Comparison of ENCODE assay signal across 15 cellular contexts in genomic region chr1:151313501-151313900, GRCh38. TPM values are rescaled to one million over a fixed set of nuclear protein-coding genes. Genes with fewer than 3 reads are reported as not detected.
DNase-seq lines count a peak whose midpoint lies in the region; ATAC-seq, FAIRE-seq and TF ChIP-seq lines count a peak whose summit lies in the region.
"Had no signal": no experiment of that assay in that cellular context is flagged by ENCODE, and none has a peak within 500 bp of the region (broad histone marks: within the 10 kb centered on the region; RNA-seq: fewer than 3 reads in every experiment).

No MANE protein-coding gene starts in this region.

- H3K27ac ChIP-seq in breast epithelium (peak overlapping the region; percentile 80 to 86), layer of hippocampus (ENCODE audit: low read depth, low read length) (peak overlapping the region; percentile 84), thoracic aorta (peak overlapping the region; percentile 21 to 71), aorta (ENCODE audit: low read depth in 1 of 2, low read length in 2 of 2) (no peak overlapping the region)

- TF ChIP-seq CTCF in breast epithelium (IDR thresholded peaks at IDR 0.05) = no peak
- no peak for TF ChIP-seq CTCF in thoracic aorta (IDR thresholded peaks at IDR 0.05)

- H3K4me3 Mint-ChIP-seq in activated CD4-positive, alpha-beta memory T cell treated with anti-CD3 and anti-CD28 coated beads for 36 hours = no peak overlapping the region
- H3K4me3 Mint-ChIP-seq in activated CD4-positive, alpha-beta memory T cell treated with anti-CD3 and anti-CD28 coated beads, Interleukin-2, amount 10 ng/mL, durations not matched to agents 7 days and 5 days = no peak overlapping the region
- H3K4me3 Mint-ChIP-seq: activated CD8-positive, alpha-beta memory T cell treated with anti-CD3 and anti-CD28 coated beads, Interleukin-2, amount 10 ng/mL, durations not matched to agents 7 days and 5 days; stimulated activated naive B cell treated with anti-CD40 and anti-IgM and Interleukin-4, amounts not matched to agents 10 μg/mL and 1 μg/mL and 100 μg/mL, for 72 hours had no signal

- H3K27me3 ChIP-seq in breast epithelium (no peaks in the 10 kb centered on the region), layer of hippocampus (ENCODE audit: control insufficient read depth, insufficient read depth, low read length) (no peaks in the 10 kb centered on the region), thoracic aorta (replicated peaks; ENCODE audit: insufficient read depth) (no peaks in the 10 kb centered on the region), aorta (ENCODE audit: control insufficient read depth in 1 of 2, insufficient read depth in 2 of 2, low read length in 1 of 2) (no peaks in the 10 kb centered on the region)
- H3K27me3 ChIP-seq: body of pancreas had no signal

- DNase-seq in activated CD4-positive, alpha-beta memory T cell treated with anti-CD3 and anti-CD28 coated beads for 36 hours = no peak
- DNase-seq in activated CD4-positive, alpha-beta memory T cell treated with anti-CD3 and anti-CD28 coated beads, Interleukin-2, amount 10 ng/mL, durations not matched to agents 7 days and 5 days = no peak
- DNase-seq in breast epithelium (ENCODE audit: low spot score in 2 of 2) (no peak), thoracic aorta (ENCODE audit: low spot score) (no peak), aorta (no peak), GM12892 (ENCODE audit: insufficient read length) (no peak), HUDEP-2 (lab: John Stamatoyannopoulos, UW; ENCODE audit: unreplicated experiment in 76 of 76) (no peak)
- DNase-seq: activated CD8-positive, alpha-beta memory T cell treated with anti-CD3 and anti-CD28 coated beads, Interleukin-2, amount 10 ng/mL, durations not matched to agents 7 days and 5 days; DMS153; NCI-H1930; stimulated activated CD4-positive, alpha-beta T cell treated with anti-CD3 and anti-CD28 coated beads, Interleukin-2, amount 100 ng/mL, for 24 hours; stimulated activated naive B cell treated with anti-CD40 and anti-IgM and Interleukin-4, amounts not matched to agents 10 μg/mL and 1 μg/mL and 100 μg/mL, for 72 hours had no signal

- no peak for ATAC-seq in thoracic aorta (ENCODE audit: insufficient number of reproducible peaks, low FRiP score, low read depth)
- ATAC-seq in aorta (ENCODE audit: low FRiP score) = no peak
- ATAC-seq: activated CD8-positive, alpha-beta memory T cell treated with anti-CD3 and anti-CD28 coated beads, Interleukin-2, amount 10 ng/mL, durations not matched to agents 7 days and 5 days; stimulated activated naive B cell treated with anti-CD40 and anti-IgM and Interleukin-4, amounts not matched to agents 10 μg/mL and 1 μg/mL and 100 μg/mL, for 72 hours had no signal

- 10 to 17% methylated on average over 2 of the region's 2 CpGs for WGBS in aorta, 2 donors

- H3K9me3 Mint-ChIP-seq in activated CD4-positive, alpha-beta memory T cell treated with anti-CD3 and anti-CD28 coated beads for 36 hours = no peaks in the 10 kb centered on the region
- no peaks in the 10 kb centered on the region for H3K9me3 Mint-ChIP-seq in activated CD4-positive, alpha-beta memory T cell treated with anti-CD3 and anti-CD28 coated beads, Interleukin-2, amount 10 ng/mL, durations not matched to agents 7 days and 5 days
- H3K9me3 Mint-ChIP-seq: stimulated activated naive B cell treated with anti-CD40 and anti-IgM and Interleukin-4, amounts not matched to agents 10 μg/mL and 1 μg/mL and 100 μg/mL, for 72 hours had no signal

- no peak overlapping the region for H3K4me3 ChIP-seq in breast epithelium
- no peak overlapping the region for H3K4me3 ChIP-seq in thoracic aorta
- no peak overlapping the region for H3K4me3 ChIP-seq in aorta (ENCODE audit: low read length in 2 of 2)
- H3K4me3 ChIP-seq: body of pancreas had no signal

- no peaks in the 10 kb centered on the region for H3K9me3 ChIP-seq in breast epithelium
- no peaks in the 10 kb centered on the region for H3K9me3 ChIP-seq in thoracic aorta
- H3K9me3 ChIP-seq in aorta (ENCODE audit: control insufficient read depth, low read length) = no peaks in the 10 kb centered on the region
- H3K9me3 ChIP-seq: body of pancreas had no signal

- no peaks in the 10 kb centered on the region for H3K27me3 Mint-ChIP-seq in activated CD4-positive, alpha-beta memory T cell treated with anti-CD3 and anti-CD28 coated beads for 36 hours
- H3K27me3 Mint-ChIP-seq in activated CD4-positive, alpha-beta memory T cell treated with anti-CD3 and anti-CD28 coated beads, Interleukin-2, amount 10 ng/mL, durations not matched to agents 7 days and 5 days = no peaks in the 10 kb centered on the region
- H3K27me3 Mint-ChIP-seq: activated CD8-positive, alpha-beta memory T cell treated with anti-CD3 and anti-CD28 coated beads, Interleukin-2, amount 10 ng/mL, durations not matched to agents 7 days and 5 days; stimulated activated naive B cell treated with anti-CD40 and anti-IgM and Interleukin-4, amounts not matched to agents 10 μg/mL and 1 μg/mL and 100 μg/mL, for 72 hours had no signal

- H3K36me3 ChIP-seq in breast epithelium (no peaks in the 10 kb centered on the region), thoracic aorta (peaks cover 28% of the 10 kb centered on the region), aorta (ENCODE audit: control insufficient read depth in 1 of 2, insufficient read depth in 2 of 2, low read length in 1 of 2) (peaks cover 2 to 11% of the 10 kb centered on the region in 2 donors)

- CTCF ChIA-PET in activated CD4-positive, alpha-beta memory T cell treated with anti-CD3 and anti-CD28 coated beads for 36 hours (lab: Charles Lee) = interaction anchor here (0.9 to 6.2 kb wide), 3 partner anchors 12 to 29 kb away, joined by 3 to 88 read pairs (median 58); no protein-coding TSS in a partner anchor
- CTCF ChIA-PET in activated CD4-positive, alpha-beta memory T cell treated with anti-CD3 and anti-CD28 coated beads, Interleukin-2, amount 10 ng/mL, durations not matched to agents 7 days and 5 days (lab: Charles Lee) = interaction anchor here (3.8 to 5.2 kb wide), 3 partner anchors 12 to 27 kb away, joined by 25 to 46 read pairs (median 37); partner anchors contain the start of gene PI4KB

- POLR2A ChIA-PET in activated CD4-positive, alpha-beta memory T cell treated with anti-CD3 and anti-CD28 coated beads for 36 hours (lab: Charles Lee) = interaction anchor here (0.8 to 1.4 kb wide), 3 partner anchors 13 to 114 kb away, joined by 3 to 4 read pairs (median 3); partner anchors contain the start of gene PI4KB
- POLR2A ChIA-PET in activated CD4-positive, alpha-beta memory T cell treated with anti-CD3 and anti-CD28 coated beads, Interleukin-2, amount 10 ng/mL, durations not matched to agents 7 days and 5 days (lab: Charles Lee) = interaction anchor here (3.8 to 8.1 kb wide), 3 partner anchors 12 to 20 kb away, joined by 18 to 71 read pairs (median 18); partner anchors contain the start of gene PI4KB

- peak overlapping the region; percentile 97 for H3K27ac Mint-ChIP-seq in activated CD4-positive, alpha-beta memory T cell treated with anti-CD3 and anti-CD28 coated beads for 36 hours
- no peak overlapping the region for H3K27ac Mint-ChIP-seq in activated CD4-positive, alpha-beta memory T cell treated with anti-CD3 and anti-CD28 coated beads, Interleukin-2, amount 10 ng/mL, durations not matched to agents 7 days and 5 days

- intact Hi-C loops in activated CD4-positive, alpha-beta memory T cell treated with anti-CD3 and anti-CD28 coated beads for 36 hours (cut with micrococcal nuclease) = no loop called here
- intact Hi-C loops in breast epithelium (cut with DNase I; ENCODE audit: low total_unique reads) = no loop called here
- intact Hi-C loops in aorta (cut with DNase I) = no loop called here

- H3K4me1 Mint-ChIP-seq in activated CD4-positive, alpha-beta memory T cell treated with anti-CD3 and anti-CD28 coated beads for 36 hours (ENCODE audit: low read depth) = peaks cover 41% of the 10 kb centered on the region
- H3K4me1 Mint-ChIP-seq in activated CD4-positive, alpha-beta memory T cell treated with anti-CD3 and anti-CD28 coated beads, Interleukin-2, amount 10 ng/mL, durations not matched to agents 7 days and 5 days = peaks cover 23% of the 10 kb centered on the region

- no peak for FAIRE-seq in GM12892 (lab: Jason Lieb, UNC)
- FAIRE-seq: A204.1 had no signal

- H3K4me1 ChIP-seq in breast epithelium (peaks cover 8 to 16% of the 10 kb centered on the region in 2 donors), thoracic aorta (ENCODE audit: control insufficient read depth in 1 of 2, low read depth in 2 of 2) (peaks cover 23 to 46% of the 10 kb centered on the region in 2 donors), aorta (ENCODE audit: control insufficient read depth in 1 of 2, insufficient read depth in 2 of 2, low read length in 2 of 2) (peaks cover 0 to 2% of the 10 kb centered on the region in 2 donors)

- peaks cover 35% of the 10 kb centered on the region for H3K36me3 Mint-ChIP-seq in activated CD4-positive, alpha-beta memory T cell treated with anti-CD3 and anti-CD28 coated beads for 36 hours
- H3K36me3 Mint-ChIP-seq in activated CD4-positive, alpha-beta memory T cell treated with anti-CD3 and anti-CD28 coated beads, Interleukin-2, amount 10 ng/mL, durations not matched to agents 7 days and 5 days (ENCODE audit: low read depth) = peaks cover 60% of the 10 kb centered on the region

- TF ChIP-seq POLR2A in breast epithelium (IDR thresholded peaks at IDR 0.05) (no peak), GM12892 (IDR thresholded peaks at IDR 0.05; ENCODE audit: low read depth, low read length) (no peak)

RNA-seq across cellular contexts. Expression of gene PI4KB, which starts 13.7 kb away (rescaled TPM):
- 10 to 100 TPM; 54.7 to 62.9 TPM for total RNA-seq in activated CD4-positive, alpha-beta memory T cell treated with anti-CD3 and anti-CD28 coated beads for 36 hours
- 10 to 100 TPM; 71.2 to 72.9 TPM for total RNA-seq in activated CD4-positive, alpha-beta memory T cell treated with anti-CD3 and anti-CD28 coated beads, Interleukin-2, amount 10 ng/mL, durations not matched to agents 7 days and 5 days
- total RNA-seq in breast epithelium (10 to 100 TPM; 59.2 to 91.8 (median 69.8) TPM), thoracic aorta (10 to 100 TPM; 60.1 to 63.1 TPM), aorta (10 to 100 TPM; 49.0 to 60.9 TPM)
- 10 to 100 TPM; 12.9 to 41.4 TPM for polyA plus RNA-seq in aorta
- polyA plus RNA-seq in GM12892 (2012; ENCODE audit: missing spikeins) = 37.4 TPM

RNA-seq across cellular contexts. Expression of gene ZNF687, which starts 31.4 kb away (rescaled TPM):
- total RNA-seq in activated CD4-positive, alpha-beta memory T cell treated with anti-CD3 and anti-CD28 coated beads for 36 hours = 10 to 100 TPM; 27.1 to 27.2 TPM
- total RNA-seq in activated CD4-positive, alpha-beta memory T cell treated with anti-CD3 and anti-CD28 coated beads, Interleukin-2, amount 10 ng/mL, durations not matched to agents 7 days and 5 days = 10 to 100 TPM; 31.4 to 32.6 TPM
- total RNA-seq in breast epithelium = 10 to 100 TPM; 20.6 to 31.6 (median 25.9) TPM
- total RNA-seq in thoracic aorta = 10 to 100 TPM; 22.7 to 32.2 TPM
- total RNA-seq in aorta = 10 to 100 TPM; 18.4 to 24.0 TPM
- 1 to 10 TPM; 7.7 to 9.6 TPM for polyA plus RNA-seq in aorta
- 9.3 TPM for polyA plus RNA-seq in GM12892 (2012; ENCODE audit: missing spikeins)

RNA-seq across cellular contexts. Expression of gene RFX5, which starts 33.6 kb away (rescaled TPM):
- 10 to 100 TPM; 64.7 to 68.7 TPM for total RNA-seq in activated CD4-positive, alpha-beta memory T cell treated with anti-CD3 and anti-CD28 coated beads for 36 hours
- total RNA-seq in activated CD4-positive, alpha-beta memory T cell treated with anti-CD3 and anti-CD28 coated beads, Interleukin-2, amount 10 ng/mL, durations not matched to agents 7 days and 5 days = 10 to 100 TPM; 96.2 to 99.3 TPM
- total RNA-seq in breast epithelium (10 to 100 TPM; 17.9 to 34.5 (median 25.9) TPM), thoracic aorta (10 to 100 TPM; 49.3 to 51.7 TPM), aorta (10 to 100 TPM; 38.0 to 51.6 TPM)
- polyA plus RNA-seq in aorta = 10 to 100 TPM; 14.3 to 26.3 TPM
- 133 TPM for polyA plus RNA-seq in GM12892 (2012; ENCODE audit: missing spikeins)

RNA-seq across cellular contexts. Expression of gene PSMD4, which starts 59.0 kb away (rescaled TPM):
- 100 to 1,000 TPM; 212 to 227 TPM for total RNA-seq in activated CD4-positive, alpha-beta memory T cell treated with anti-CD3 and anti-CD28 coated beads for 36 hours
- 100 to 1,000 TPM; 178 to 188 TPM for total RNA-seq in activated CD4-positive, alpha-beta memory T cell treated with anti-CD3 and anti-CD28 coated beads, Interleukin-2, amount 10 ng/mL, durations not matched to agents 7 days and 5 days
- 100 to 1,000 TPM; 108 to 188 (median 140) TPM for total RNA-seq in breast epithelium
- 10 to 100 TPM; 79.1 to 87.6 TPM for total RNA-seq in thoracic aorta
- total RNA-seq in aorta = 100 to 1,000 TPM; 115 to 118 TPM
- polyA plus RNA-seq in aorta = 100 to 1,000 TPM; 144 to 162 TPM
- polyA plus RNA-seq in GM12892 (2012; ENCODE audit: missing spikeins) = 182 TPM

RNA-seq across cellular contexts. Expression of gene SELENBP1, which starts 59.0 kb away (rescaled TPM):
- not detected for total RNA-seq in activated CD4-positive, alpha-beta memory T cell treated with anti-CD3 and anti-CD28 coated beads for 36 hours
- total RNA-seq in activated CD4-positive, alpha-beta memory T cell treated with anti-CD3 and anti-CD28 coated beads, Interleukin-2, amount 10 ng/mL, durations not matched to agents 7 days and 5 days = not detected
- 100 to 1,000 TPM in 2 of 3 donors, 10 to 100 TPM in 1; 63.6 to 148 (median 123) TPM for total RNA-seq in breast epithelium
- 10 to 100 TPM; 41.8 to 67.6 TPM for total RNA-seq in thoracic aorta
- 10 to 100 TPM; 24.5 to 66.3 TPM for total RNA-seq in aorta
- 100 to 1,000 TPM in 1 of 2 donors, 10 to 100 TPM in 1; 48.3 to 171 TPM for polyA plus RNA-seq in aorta
- not detected for polyA plus RNA-seq in GM12892 (2012; ENCODE audit: missing spikeins)
- total RNA-seq: activated CD8-positive, alpha-beta memory T cell treated with anti-CD3 and anti-CD28 coated beads, Interleukin-2, amount 10 ng/mL, durations not matched to agents 7 days and 5 days had no signal

Comparison
In these comparisons a context has a peak if more than half of its experiments do, and no peak if none do; other contexts are left out.
1. H3K27ac ChIP-seq: peak in breast epithelium (2 of 2), layer of hippocampus (single experiment) and thoracic aorta (2 of 2); none in aorta (0 of 2).